In the genomic region with DNA sequence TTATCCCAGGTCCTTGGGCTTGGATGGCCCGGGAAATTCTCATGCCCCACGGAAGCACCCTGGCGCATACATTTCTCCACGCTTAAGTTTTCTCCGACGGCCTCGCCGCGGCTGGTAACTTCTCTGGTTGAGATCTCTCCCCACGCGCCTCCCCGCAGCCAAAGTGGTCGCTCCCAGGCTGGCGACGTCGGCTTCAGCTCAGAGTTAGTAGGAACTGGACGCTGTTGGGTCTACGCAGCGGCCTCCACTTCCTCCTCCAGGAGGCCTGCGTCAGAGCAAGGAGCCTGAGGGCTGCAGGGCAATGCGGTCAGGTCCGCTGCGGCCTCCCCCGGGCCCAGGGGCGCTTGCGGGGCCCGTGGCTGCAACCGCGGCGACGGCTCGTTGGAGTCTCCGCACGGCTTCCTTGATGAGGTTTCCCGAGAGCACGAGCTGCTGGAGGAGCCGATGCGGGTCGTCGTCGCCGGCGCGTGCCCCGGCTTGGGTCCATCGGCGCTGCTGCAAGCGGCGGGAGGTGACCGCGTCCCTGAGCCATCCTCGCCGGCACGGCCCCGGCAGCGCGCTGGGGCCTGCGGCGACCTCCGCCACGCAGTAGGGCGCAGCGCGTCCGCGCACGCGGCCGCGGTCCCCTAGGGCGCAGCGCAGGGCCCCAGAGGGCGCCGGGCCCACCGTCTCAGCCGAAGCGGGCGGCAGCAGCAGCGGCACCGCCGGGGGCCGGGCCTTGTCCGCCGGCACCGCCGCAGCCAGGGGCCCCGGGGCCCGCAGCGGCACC, we compare ENCODE assay signal across 1 cellular context.
A peak's percentile ranks its signal among the peaks of the same experiment; 100 is the strongest.
TF ChIP-seq lines count a peak whose summit lies in the region.

No MANE protein-coding gene starts in this region.

TF ChIP-seq in HEK293, 187 proteins besides CTCF, POLR2A, EP300 and RAD21 (continued from another document and continues in another):
- TF ChIP-seq, protein P1, sequence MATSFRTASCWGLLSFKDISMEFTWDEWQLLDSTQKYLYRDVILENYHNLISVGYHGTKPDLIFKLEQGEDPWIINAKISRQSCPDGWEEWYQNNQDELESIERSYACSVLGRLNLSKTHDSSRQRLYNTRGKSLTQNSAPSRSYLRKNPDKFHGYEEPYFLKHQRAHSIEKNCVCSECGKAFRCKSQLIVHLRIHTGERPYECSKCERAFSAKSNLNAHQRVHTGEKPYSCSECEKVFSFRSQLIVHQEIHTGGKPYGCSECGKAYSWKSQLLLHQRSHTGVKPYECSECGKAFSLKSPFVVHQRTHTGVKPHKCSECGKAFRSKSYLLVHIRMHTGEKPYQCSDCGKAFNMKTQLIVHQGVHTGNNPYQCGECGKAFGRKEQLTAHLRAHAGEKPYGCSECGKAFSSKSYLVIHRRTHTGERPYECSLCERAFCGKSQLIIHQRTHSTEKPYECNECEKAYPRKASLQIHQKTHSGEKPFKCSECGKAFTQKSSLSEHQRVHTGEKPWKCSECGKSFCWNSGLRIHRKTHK (tag by site-specific recombination; IDR thresholded peaks at IDR 0.05): no peak
- TF ChIP-seq TRIM28 (IDR thresholded peaks at IDR 0.05; ENCODE audit: borderline replicate concordance, low read length): no peak
- no peak for TF ChIP-seq ZBTB48 (tag by site-specific recombination; IDR thresholded peaks at IDR 0.05)
- no peak for TF ChIP-seq ZNF510 (tag by site-specific recombination; IDR thresholded peaks at IDR 0.05; ENCODE audit: insufficient replicate concordance)
- TF ChIP-seq ZBTB21 (tag by site-specific recombination; IDR thresholded peaks at IDR 0.05): no peak
- TF ChIP-seq ZNF473 (tag by site-specific recombination; IDR thresholded peaks at IDR 0.05): no peak
- TF ChIP-seq SP2 (tag by site-specific recombination; IDR thresholded peaks at IDR 0.05): no peak
- no peak for TF ChIP-seq ZNF747 (tag by site-specific recombination; IDR thresholded peaks at IDR 0.05)
- TF ChIP-seq, protein P2, sequence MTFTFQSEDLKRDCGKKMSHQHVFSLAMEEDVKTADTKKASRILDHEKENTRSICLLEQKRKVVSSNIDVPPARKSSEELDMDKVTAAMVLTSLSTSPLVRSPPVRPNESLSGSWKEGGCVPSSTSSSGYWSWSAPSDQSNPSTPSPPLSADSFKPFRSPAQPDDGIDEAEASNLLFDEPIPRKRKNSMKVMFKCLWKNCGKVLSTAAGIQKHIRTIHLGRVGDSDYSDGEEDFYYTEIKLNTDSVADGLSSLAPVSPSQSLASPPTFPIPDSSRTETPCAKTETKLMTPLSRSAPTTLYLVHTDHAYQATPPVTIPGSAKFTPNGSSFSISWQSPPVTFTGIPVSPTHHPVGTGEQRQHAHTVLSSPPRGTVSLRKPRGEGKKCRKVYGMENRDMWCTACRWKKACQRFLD (tag by site-specific recombination; IDR thresholded peaks at IDR 0.05): no peak
- TF ChIP-seq HOXC10 (CRISPR knock-in tag; IDR thresholded peaks at IDR 0.05): no peak
- no peak for TF ChIP-seq ZNF530 (tag by site-specific recombination; IDR thresholded peaks at IDR 0.05; ENCODE audit: low read depth)
- TF ChIP-seq GLIS1 (tag by site-specific recombination; IDR thresholded peaks at IDR 0.05): 0 out of 2 replicates have a peak, but pooled peaks have one; percentile 15
- TF ChIP-seq ZNF701 (tag by site-specific recombination; IDR thresholded peaks at IDR 0.05): no peak
- no peak for TF ChIP-seq ZEB2 (tag by site-specific recombination; IDR thresholded peaks at IDR 0.05)
- TF ChIP-seq ZNF837 (tag by site-specific recombination; IDR thresholded peaks at IDR 0.05): 0 out of 2 replicates have a peak, but pooled peaks have one; percentile 69
- TF ChIP-seq ZNF211 (tag by site-specific recombination; IDR thresholded peaks at IDR 0.05; ENCODE audit: low read depth): no peak
- TF ChIP-seq, protein P3, sequence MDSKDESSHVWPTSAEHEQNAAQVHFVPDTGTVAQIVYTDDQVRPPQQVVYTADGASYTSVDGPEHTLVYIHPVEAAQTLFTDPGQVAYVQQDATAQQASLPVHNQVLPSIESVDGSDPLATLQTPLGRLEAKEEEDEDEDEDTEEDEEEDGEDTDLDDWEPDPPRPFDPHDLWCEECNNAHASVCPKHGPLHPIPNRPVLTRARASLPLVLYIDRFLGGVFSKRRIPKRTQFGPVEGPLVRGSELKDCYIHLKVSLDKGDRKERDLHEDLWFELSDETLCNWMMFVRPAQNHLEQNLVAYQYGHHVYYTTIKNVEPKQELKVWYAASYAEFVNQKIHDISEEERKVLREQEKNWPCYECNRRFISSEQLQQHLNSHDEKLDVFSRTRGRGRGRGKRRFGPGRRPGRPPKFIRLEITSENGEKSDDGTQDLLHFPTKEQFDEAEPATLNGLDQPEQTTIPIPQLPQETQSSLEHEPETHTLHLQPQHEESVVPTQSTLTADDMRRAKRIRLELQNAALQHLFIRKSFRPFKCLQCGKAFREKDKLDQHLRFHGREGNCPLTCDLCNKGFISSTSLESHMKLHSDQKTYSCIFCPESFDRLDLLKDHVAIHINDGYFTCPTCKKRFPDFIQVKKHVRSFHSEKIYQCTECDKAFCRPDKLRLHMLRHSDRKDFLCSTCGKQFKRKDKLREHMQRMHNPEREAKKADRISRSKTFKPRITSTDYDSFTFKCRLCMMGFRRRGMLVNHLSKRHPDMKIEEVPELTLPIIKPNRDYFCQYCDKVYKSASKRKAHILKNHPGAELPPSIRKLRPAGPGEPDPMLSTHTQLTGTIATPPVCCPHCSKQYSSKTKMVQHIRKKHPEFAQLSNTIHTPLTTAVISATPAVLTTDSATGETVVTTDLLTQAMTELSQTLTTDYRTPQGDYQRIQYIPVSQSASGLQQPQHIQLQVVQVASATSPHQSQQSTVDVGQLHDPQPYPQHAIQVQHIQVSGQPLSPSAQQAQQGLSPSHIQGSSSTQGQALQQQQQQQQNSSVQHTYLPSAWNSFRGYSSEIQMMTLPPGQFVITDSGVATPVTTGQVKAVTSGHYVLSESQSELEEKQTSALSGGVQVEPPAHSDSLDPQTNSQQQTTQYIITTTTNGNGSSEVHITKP (tag by site-specific recombination; IDR thresholded peaks at IDR 0.05): peak; percentile 96
- TF ChIP-seq ZBTB8A (tag by site-specific recombination; IDR thresholded peaks at IDR 0.05): peak; percentile 44
- TF ChIP-seq ZNF335 (tag by site-specific recombination; conservative IDR thresholded peaks at IDR 0.05): peak; percentile 37; the same call in 1 of the 2 replicates
- TF ChIP-seq, protein P4, sequence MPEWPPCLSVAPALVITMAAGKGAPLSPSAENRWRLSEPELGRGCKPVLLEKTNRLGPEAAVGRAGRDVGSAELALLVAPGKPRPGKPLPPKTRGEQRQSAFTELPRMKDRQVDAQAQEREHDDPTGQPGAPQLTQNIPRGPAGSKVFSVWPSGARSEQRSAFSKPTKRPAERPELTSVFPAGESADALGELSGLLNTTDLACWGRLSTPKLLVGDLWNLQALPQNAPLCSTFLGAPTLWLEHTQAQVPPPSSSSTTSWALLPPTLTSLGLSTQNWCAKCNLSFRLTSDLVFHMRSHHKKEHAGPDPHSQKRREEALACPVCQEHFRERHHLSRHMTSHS (tag by site-specific recombination; IDR thresholded peaks at IDR 0.05): no peak
- TF ChIP-seq, protein P5, sequence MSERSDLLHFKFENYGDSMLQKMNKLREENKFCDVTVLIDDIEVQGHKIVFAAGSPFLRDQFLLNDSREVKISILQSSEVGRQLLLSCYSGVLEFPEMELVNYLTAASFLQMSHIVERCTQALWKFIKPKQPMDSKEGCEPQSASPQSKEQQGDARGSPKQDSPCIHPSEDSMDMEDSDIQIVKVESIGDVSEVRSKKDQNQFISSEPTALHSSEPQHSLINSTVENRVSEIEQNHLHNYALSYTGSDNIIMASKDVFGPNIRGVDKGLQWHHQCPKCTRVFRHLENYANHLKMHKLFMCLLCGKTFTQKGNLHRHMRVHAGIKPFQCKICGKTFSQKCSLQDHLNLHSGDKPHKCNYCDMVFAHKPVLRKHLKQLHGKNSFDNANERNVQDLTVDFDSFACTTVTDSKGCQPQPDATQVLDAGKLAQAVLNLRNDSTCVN (tag by site-specific recombination; optimal IDR thresholded peaks at IDR 0.05): peak; percentile 58
- TF ChIP-seq ZBTB7A (tag by site-specific recombination; IDR thresholded peaks at IDR 0.05; ENCODE audit: low read depth): peak; percentile 84; the same call in 1 of the 2 replicates
- TF ChIP-seq, protein P6, sequence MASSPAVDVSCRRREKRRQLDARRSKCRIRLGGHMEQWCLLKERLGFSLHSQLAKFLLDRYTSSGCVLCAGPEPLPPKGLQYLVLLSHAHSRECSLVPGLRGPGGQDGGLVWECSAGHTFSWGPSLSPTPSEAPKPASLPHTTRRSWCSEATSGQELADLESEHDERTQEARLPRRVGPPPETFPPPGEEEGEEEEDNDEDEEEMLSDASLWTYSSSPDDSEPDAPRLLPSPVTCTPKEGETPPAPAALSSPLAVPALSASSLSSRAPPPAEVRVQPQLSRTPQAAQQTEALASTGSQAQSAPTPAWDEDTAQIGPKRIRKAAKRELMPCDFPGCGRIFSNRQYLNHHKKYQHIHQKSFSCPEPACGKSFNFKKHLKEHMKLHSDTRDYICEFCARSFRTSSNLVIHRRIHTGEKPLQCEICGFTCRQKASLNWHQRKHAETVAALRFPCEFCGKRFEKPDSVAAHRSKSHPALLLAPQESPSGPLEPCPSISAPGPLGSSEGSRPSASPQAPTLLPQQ (tag by site-specific recombination; IDR thresholded peaks at IDR 0.05): no peak; the same call in 1 of the 2 replicates
- no peak for TF ChIP-seq ZNF571 (tag by site-specific recombination; IDR thresholded peaks at IDR 0.05)
- TF ChIP-seq, protein P7, sequence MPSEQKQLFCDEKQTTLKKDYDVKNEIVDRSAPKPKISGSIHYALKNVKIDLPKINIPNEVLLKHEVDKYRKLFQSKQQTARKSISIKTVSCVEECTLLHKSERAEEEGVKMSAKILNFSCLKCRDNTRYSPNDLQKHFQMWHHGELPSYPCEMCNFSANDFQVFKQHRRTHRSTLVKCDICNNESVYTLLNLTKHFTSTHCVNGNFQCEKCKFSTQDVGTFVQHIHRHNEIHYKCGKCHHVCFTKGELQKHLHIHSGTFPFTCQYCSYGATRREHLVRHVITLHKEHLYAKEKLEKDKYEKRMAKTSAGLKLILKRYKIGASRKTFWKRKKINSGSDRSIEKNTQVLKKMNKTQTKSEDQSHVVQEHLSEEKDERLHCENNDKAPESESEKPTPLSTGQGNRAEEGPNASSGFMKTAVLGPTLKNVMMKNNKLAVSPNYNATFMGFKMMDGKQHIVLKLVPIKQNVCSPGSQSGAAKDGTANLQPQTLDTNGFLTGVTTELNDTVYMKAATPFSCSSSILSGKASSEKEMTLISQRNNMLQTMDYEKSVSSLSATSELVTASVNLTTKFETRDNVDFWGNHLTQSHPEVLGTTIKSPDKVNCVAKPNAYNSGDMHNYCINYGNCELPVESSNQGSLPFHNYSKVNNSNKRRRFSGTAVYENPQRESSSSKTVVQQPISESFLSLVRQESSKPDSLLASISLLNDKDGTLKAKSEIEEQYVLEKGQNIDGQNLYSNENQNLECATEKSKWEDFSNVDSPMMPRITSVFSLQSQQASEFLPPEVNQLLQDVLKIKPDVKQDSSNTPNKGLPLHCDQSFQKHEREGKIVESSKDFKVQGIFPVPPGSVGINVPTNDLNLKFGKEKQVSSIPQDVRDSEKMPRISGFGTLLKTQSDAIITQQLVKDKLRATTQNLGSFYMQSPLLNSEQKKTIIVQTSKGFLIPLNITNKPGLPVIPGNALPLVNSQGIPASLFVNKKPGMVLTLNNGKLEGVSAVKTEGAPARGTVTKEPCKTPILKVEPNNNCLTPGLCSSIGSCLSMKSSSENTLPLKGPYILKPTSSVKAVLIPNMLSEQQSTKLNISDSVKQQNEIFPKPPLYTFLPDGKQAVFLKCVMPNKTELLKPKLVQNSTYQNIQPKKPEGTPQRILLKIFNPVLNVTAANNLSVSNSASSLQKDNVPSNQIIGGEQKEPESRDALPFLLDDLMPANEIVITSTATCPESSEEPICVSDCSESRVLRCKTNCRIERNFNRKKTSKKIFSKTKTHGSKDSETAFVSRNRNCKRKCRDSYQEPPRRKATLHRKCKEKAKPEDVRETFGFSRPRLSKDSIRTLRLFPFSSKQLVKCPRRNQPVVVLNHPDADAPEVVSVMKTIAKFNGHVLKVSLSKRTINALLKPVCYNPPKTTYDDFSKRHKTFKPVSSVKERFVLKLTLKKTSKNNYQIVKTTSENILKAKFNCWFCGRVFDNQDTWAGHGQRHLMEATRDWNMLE (tag by site-specific recombination; conservative IDR thresholded peaks at IDR 0.05; ENCODE audit: low read depth): no peak
- TF ChIP-seq ZNF248 (tag by site-specific recombination; IDR thresholded peaks at IDR 0.05): no peak
- peak; percentile 35; the same call in 1 of the 2 replicates for TF ChIP-seq ZNF600 (tag by site-specific recombination; IDR thresholded peaks at IDR 0.05)
- TF ChIP-seq ZNF558 (tag by site-specific recombination; IDR thresholded peaks at IDR 0.05): no peak
- TF ChIP-seq ZNF121 (tag by site-specific recombination; IDR thresholded peaks at IDR 0.05): no peak
- peak; percentile 69 for TF ChIP-seq ZIC2 (tag by site-specific recombination; IDR thresholded peaks at IDR 0.05)
- TF ChIP-seq, protein P8, sequence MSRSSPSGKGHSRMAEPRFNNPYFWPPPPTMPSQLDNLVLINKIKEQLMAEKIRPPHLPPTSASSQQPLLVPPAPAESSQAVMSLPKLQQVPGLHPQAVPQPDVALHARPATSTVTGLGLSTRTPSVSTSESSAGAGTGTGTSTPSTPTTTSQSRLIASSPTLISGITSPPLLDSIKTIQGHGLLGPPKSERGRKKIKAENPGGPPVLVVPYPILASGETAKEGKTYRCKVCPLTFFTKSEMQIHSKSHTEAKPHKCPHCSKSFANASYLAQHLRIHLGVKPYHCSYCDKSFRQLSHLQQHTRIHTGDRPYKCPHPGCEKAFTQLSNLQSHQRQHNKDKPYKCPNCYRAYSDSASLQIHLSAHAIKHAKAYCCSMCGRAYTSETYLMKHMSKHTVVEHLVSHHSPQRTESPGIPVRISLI (tag by site-specific recombination; IDR thresholded peaks at IDR 0.05): no peak
- TF ChIP-seq ZNF660 (tag by site-specific recombination; IDR thresholded peaks at IDR 0.05): no peak
- TF ChIP-seq ZNF629 (tag by site-specific recombination; IDR thresholded peaks at IDR 0.05): peak; percentile 49; the same call in 1 of the 2 replicates
- TF ChIP-seq ZNF544 (tag by site-specific recombination; IDR thresholded peaks at IDR 0.05): no peak
- 0 out of 2 replicates have a peak, but pooled peaks have one; percentile 13 for TF ChIP-seq HOXD13 (CRISPR knock-in tag; IDR thresholded peaks at IDR 0.05; ENCODE audit: borderline replicate concordance)
- TF ChIP-seq ZNF548 (tag by site-specific recombination; IDR thresholded peaks at IDR 0.05): no peak
- 0 out of 2 replicates have a peak, but pooled peaks have one; percentile 3 for TF ChIP-seq EGR2 (tag by site-specific recombination; IDR thresholded peaks at IDR 0.05; ENCODE audit: low read depth)
